Comparison of ENCODE assay signal across 8 cellular contexts in genomic region chr10:103154464-103155299, GRCh38. TPM values are rescaled to one million over a fixed set of nuclear protein-coding genes. Genes with fewer than 3 reads are reported as not detected.
DNase-seq lines count a peak whose midpoint lies in the region; TF ChIP-seq lines count a peak whose summit lies in the region.

No MANE protein-coding gene starts in this region.

- no peak for TF ChIP-seq POLR2A in uterus (IDR thresholded peaks at IDR 0.05)

- no peaks in the 10 kb centered on the region for H3K27me3 ChIP-seq in uterus

- DNase-seq in NCI-H748 (lab: John Stamatoyannopoulos, UW; ENCODE audit: unreplicated experiment): peak; percentile 29
- DNase-seq in NCI-H748 treated with DMSO at 0.1 percent for 48 hours (lab: John Stamatoyannopoulos, UW): no peak
- DNase-seq in epithelial cell of esophagus (ENCODE audit: low read depth): peak; percentile 27
- DNase-seq in uterus: no peak
- no peak for DNase-seq in DMS153 (lab: John Stamatoyannopoulos, UW)
- no peak for DNase-seq in UCSD-AML1 (lab: John Stamatoyannopoulos, UW; ENCODE audit: unreplicated experiment)
- no peak for DNase-seq in SW 1271 (lab: John Stamatoyannopoulos, UW)

- H3K27ac ChIP-seq in mesodermal cell (ENCODE audit: low read depth, low read length, severe bottlenecking) (peak overlapping the region; percentile 62), uterus (peak overlapping the region; percentile 75 to 88)

- intact Hi-C loops in uterus (cut with DNase I; ENCODE audit: low total_unique reads): no loop called here

- H3K36me3 ChIP-seq in mesodermal cell (ENCODE audit: control insufficient read depth, insufficient read depth, low read length) (peaks cover 50% of the 10 kb centered on the region), uterus (no peaks in the 10 kb centered on the region)

- TF ChIP-seq CTCF in epithelial cell of esophagus (IDR thresholded peaks at IDR 0.05; ENCODE audit: insufficient read depth, low read depth, low read length, missing control alignments): no peak
- TF ChIP-seq CTCF in uterus (IDR thresholded peaks at IDR 0.05): no peak

- H3K9me3 ChIP-seq in mesodermal cell (ENCODE audit: control insufficient read depth, low read length): no peaks in the 10 kb centered on the region
- no peaks in the 10 kb centered on the region for H3K9me3 ChIP-seq in uterus

- peaks cover 31% of the 10 kb centered on the region for H3K4me1 ChIP-seq in mesodermal cell (ENCODE audit: control insufficient read depth, insufficient read depth, low read length, poor library complexity, severe bottlenecking)
- H3K4me1 ChIP-seq in uterus: no peaks in the 10 kb centered on the region

- 63% methylated on average over 3 of the region's 3 CpGs; no CpG with 5 or more reads in 1 of the 2 experiments for WGBS in mesodermal cell (ENCODE audit: insufficient coverage in 2 of 2), 2 experiments

- no peak overlapping the region for H3K4me3 ChIP-seq in epithelial cell of esophagus (ENCODE audit: low read length)
- no peak overlapping the region for H3K4me3 ChIP-seq in mesodermal cell (ENCODE audit: extremely low read depth, insufficient read depth, low read length, poor library complexity, severe bottlenecking)
- H3K4me3 ChIP-seq in uterus: no peak overlapping the region

RNA-seq across cellular contexts. Expression of gene NT5C2, which starts 38.4 kb away (rescaled TPM):
- 62.5 TPM for polyA plus RNA-seq in mesodermal cell (2013, experiment 1 of 2)
- 65.1 TPM for polyA plus RNA-seq in mesodermal cell (2013, experiment 2 of 2)
- total RNA-seq in uterus: 100 to 1,000 TPM in 2 of 4 donors, 10 to 100 TPM in 2; 12.3 to 134 (median 99.4) TPM

Comparison
In these comparisons a context has a peak if more than half of its experiments do, and no peak if none do; other contexts are left out.
1. DNase-seq: peak in NCI-H748 (single experiment) and epithelial cell of esophagus (single experiment); none in NCI-H748 treated with DMSO at 0.1 percent for 48 hours (single experiment), uterus (0 of 2), DMS153 (single experiment), UCSD-AML1 (single experiment) and SW 1271 (0 of 2).